ENCODE assay signal across 1 cellular context in the genomic region with DNA sequence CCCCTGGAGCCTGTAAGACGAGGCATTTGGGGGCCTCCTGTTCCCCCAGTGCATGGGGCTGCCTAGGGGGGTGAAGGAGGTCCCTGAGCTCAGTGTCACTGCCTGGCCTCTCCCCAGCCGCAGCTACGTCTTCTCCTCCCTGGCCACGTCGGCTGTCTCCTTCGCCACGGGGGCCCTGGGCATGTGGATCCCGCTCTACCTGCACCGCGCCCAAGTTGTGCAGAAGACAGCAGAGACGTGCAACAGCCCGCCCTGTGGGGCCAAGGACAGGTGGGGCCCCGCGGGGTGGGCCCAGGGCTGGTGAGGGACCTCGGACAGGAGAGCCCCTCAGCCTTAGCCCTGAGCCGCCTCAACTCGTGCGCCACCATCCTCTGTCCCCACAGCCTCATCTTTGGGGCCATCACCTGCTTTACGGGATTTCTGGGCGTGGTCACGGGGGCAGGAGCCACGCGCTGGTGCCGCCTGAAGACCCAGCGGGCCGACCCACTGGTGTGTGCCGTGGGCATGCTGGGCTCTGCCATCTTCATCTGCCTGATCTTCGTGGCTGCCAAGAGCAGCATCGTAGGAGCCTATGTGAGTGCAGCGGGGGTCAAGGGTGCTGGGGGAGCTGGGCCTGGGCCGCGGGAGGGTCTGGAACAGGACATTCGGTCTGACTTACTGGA.
TF ChIP-seq lines count a peak whose summit lies in the region.

No MANE protein-coding gene starts in this region.

TF ChIP-seq in GM12878, 131 proteins besides CTCF, POLR2A, EP300 and RAD21:
- TF ChIP-seq HDGF (IDR thresholded peaks at IDR 0.05): no peak
- TF ChIP-seq, protein P1, sequence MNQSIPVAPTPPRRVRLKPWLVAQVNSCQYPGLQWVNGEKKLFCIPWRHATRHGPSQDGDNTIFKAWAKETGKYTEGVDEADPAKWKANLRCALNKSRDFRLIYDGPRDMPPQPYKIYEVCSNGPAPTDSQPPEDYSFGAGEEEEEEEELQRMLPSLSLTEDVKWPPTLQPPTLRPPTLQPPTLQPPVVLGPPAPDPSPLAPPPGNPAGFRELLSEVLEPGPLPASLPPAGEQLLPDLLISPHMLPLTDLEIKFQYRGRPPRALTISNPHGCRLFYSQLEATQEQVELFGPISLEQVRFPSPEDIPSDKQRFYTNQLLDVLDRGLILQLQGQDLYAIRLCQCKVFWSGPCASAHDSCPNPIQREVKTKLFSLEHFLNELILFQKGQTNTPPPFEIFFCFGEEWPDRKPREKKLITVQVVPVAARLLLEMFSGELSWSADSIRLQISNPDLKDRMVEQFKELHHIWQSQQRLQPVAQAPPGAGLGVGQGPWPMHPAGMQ (IDR thresholded peaks at IDR 0.05; ENCODE audit: borderline replicate concordance): no peak
- TF ChIP-seq ZBTB40 (IDR thresholded peaks at IDR 0.05; ENCODE audit: borderline replicate concordance): no peak
- no peak for TF ChIP-seq KLF5 (IDR thresholded peaks at IDR 0.05; ENCODE audit: partially characterized antibody)
- TF ChIP-seq USF1 (IDR thresholded peaks at IDR 0.05; ENCODE audit: borderline replicate concordance, extremely low read length, insufficient read depth, low read depth, low read length): no peak
- no peak for TF ChIP-seq IKZF2 (IDR thresholded peaks at IDR 0.05)
- TF ChIP-seq WRNIP1 (IDR thresholded peaks at IDR 0.05; ENCODE audit: borderline replicate concordance, low read depth, low read length): no peak
- TF ChIP-seq JUNB (IDR thresholded peaks at IDR 0.05): no peak
- no peak for TF ChIP-seq E2F4 (IDR thresholded peaks at IDR 0.05; ENCODE audit: low read depth, low read length)
TF ChIP-seq in GM12878: peak in this region for 0.
